ENCODE assay signal across 1 cellular context in genomic region chr14:48580692-48581091, GRCh38.
TF ChIP-seq lines count a peak whose summit lies in the region.

No MANE protein-coding gene starts in this region.

TF ChIP-seq in WTC11, 78 proteins besides CTCF, POLR2A, EP300 and RAD21:
- TF ChIP-seq ZNF317 (CRISPR knock-in tag; IDR thresholded peaks at IDR 0.05; ENCODE audit: borderline replicate concordance, low read depth) (no peak), AR (CRISPR knock-in tag; IDR thresholded peaks at IDR 0.05) (no peak), FOXP4 (CRISPR knock-in tag; IDR thresholded peaks at IDR 0.05) (no peak), CREM (CRISPR knock-in tag; IDR thresholded peaks at IDR 0.05) (no peak), ZNF263 (CRISPR knock-in tag; IDR thresholded peaks at IDR 0.05; ENCODE audit: low read depth) (no peak), TEAD1 (CRISPR knock-in tag; IDR thresholded peaks at IDR 0.05) (no peak)
